14 cellular contexts compared by ENCODE assay signal in the genomic region with DNA sequence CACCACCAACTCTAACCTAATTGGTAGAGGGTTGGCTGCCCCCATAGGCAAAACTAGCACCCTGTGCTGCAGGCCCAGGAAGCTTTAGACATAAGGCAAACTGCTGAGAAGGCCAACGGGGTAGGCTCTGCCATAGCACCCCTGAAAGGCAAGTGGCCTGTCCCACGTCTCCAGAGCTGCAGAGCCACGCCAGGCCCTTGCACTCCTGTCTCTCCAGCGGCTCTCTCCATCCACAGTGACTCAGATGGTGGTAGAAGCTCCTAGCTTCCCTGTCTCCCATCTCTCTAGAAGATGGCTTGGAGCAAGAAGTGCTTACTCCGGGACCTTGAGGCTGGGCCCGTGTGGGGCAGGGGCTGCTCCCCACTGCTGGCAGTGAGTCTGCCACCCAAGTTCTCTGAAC.
DNase-seq lines count a peak whose midpoint lies in the region; ATAC-seq, FAIRE-seq and TF ChIP-seq lines count a peak whose summit lies in the region.
"Had no signal": no experiment of that assay in that cellular context is flagged by ENCODE, and none has a peak within 500 bp of the region (broad histone marks: within the 10 kb centered on the region; RNA-seq: fewer than 3 reads in every experiment).

No MANE protein-coding gene starts in this region.

- H3K27ac ChIP-seq in neuronal stem cell (replicated peaks; ENCODE audit: low read length), result no peak overlapping the region

- H2BK5ac ChIP-seq in neuronal stem cell (ENCODE audit: low read length), result no peak overlapping the region

- H3K36me3 Mint-ChIP-seq in HFFc6 (ENCODE audit: low read depth), result no peaks in the 10 kb centered on the region

- H3K27me3 ChIP-seq in adipocyte (replicated peaks; ENCODE audit: control insufficient read depth, insufficient read depth, low read length) (no peaks in the 10 kb centered on the region), neuronal stem cell (ENCODE audit: control insufficient read depth in 3 of 3, insufficient read depth in 3 of 3, low read depth in 1 of 3, low read length in 3 of 3) (no peaks in the 10 kb centered on the region)
- H3K27me3 ChIP-seq: SJSA1 had no signal

- H4K91ac ChIP-seq in neuronal stem cell (ENCODE audit: low read depth, low read length, poor library complexity), result no peak overlapping the region

- H4K8ac ChIP-seq in neuronal stem cell (ENCODE audit: low read depth, low read length), result no peak overlapping the region

- H3K27ac Mint-ChIP-seq in HFFc6, result peak overlapping the region; percentile 93; the same call in 1 of the 2 replicates

- no peak overlapping the region for H2BK120ac ChIP-seq in neuronal stem cell (ENCODE audit: low read depth, low read length)

- H3K4me1 Mint-ChIP-seq in HFFc6 (ENCODE audit: low read depth), result peaks cover 39% of the 10 kb centered on the region

- H3K79me1 ChIP-seq in neuronal stem cell (ENCODE audit: low read depth, low read length), result no peaks in the 10 kb centered on the region

- H3K9ac ChIP-seq in adipocyte (ENCODE audit: low read length) (peak overlapping the region; percentile 26), neuronal stem cell (ENCODE audit: low read depth, low read length, poor library complexity) (no peak overlapping the region)

- H3K36me3 ChIP-seq in adipocyte (ENCODE audit: control insufficient read depth, insufficient read depth, low read length, severe bottlenecking) (no peaks in the 10 kb centered on the region), neuronal stem cell (replicated peaks in 1 of 2; ENCODE audit: control insufficient read depth in 2 of 2, insufficient read depth in 2 of 2, low read length in 2 of 2) (no peaks in the 10 kb centered on the region)
- H3K36me3 ChIP-seq: SJSA1 had no signal

- no peaks in the 10 kb centered on the region for H3K9me3 Mint-ChIP-seq in HFFc6

- H3K18ac ChIP-seq in neuronal stem cell (ENCODE audit: low read length), result peak overlapping the region; percentile 11

- ATAC-seq in GM21367 (IDR thresholded peaks at IDR 0.05; ENCODE audit: unreplicated experiment) (no peak), HG03378 (IDR thresholded peaks at IDR 0.05; ENCODE audit: unreplicated experiment) (no peak)

- DNase-seq in HFFc6 (no peak), adipocyte (ENCODE audit: low read depth) (no peak), neuronal stem cell (ENCODE audit: low spot score) (no peak), urothelium cell line (ENCODE audit: low spot score) (no peak), NCI-H2227 treated with DMSO at 0.1 percent for 48 hours (lab: John Stamatoyannopoulos, UW) (no peak)
- DNase-seq: GOT3, NCI-H1048, NCI-H1930, NCI-H345, NCI-H524 treated with DMSO at 0.1 percent for 48 hours had no signal

- peak overlapping the region; percentile 56 for H2AK5ac ChIP-seq in neuronal stem cell (ENCODE audit: low read depth, low read length)

- H2BK12ac ChIP-seq in neuronal stem cell (ENCODE audit: low read length), result peak overlapping the region; percentile 52

- peaks cover 14% of the 10 kb centered on the region for H3K27me3 Mint-ChIP-seq in HFFc6 (ENCODE audit: insufficient read depth)

- H3K4ac ChIP-seq in neuronal stem cell (ENCODE audit: low read length), result no peak overlapping the region

- no CpG with 5 or more reads among the region's 6 CpGs for WGBS in neuronal stem cell (ENCODE audit: extremely low coverage in 2 of 2, insufficient read length in 2 of 2, insufficient replicate concordance in 1 of 2), 2 donors

- FAIRE-seq in urothelium cell line (lab: Jason Lieb, UNC), result peak; percentile 50
- FAIRE-seq: G401.6 had no signal

- H3K14ac ChIP-seq in neuronal stem cell (ENCODE audit: low read length), result peak overlapping the region; percentile 4

- H3K4me2 ChIP-seq in neuronal stem cell (ENCODE audit: insufficient read depth, low read length, poor library complexity, severe bottlenecking), result no peak overlapping the region

- no peak overlapping the region for H2AFZ ChIP-seq in neuronal stem cell (ENCODE audit: low read length)

- H3K4me1 ChIP-seq in adipocyte (ENCODE audit: control insufficient read depth, insufficient read depth, low read length) (peaks cover 24% of the 10 kb centered on the region), neuronal stem cell (ENCODE audit: control insufficient read depth in 2 of 2, insufficient read depth in 1 of 2, low read depth in 1 of 2, low read length in 2 of 2) (peaks cover 21 to 35% of the 10 kb centered on the region in 2 donors)

- H3K9me3 ChIP-seq in adipocyte (ENCODE audit: control insufficient read depth, low read length), result no peaks in the 10 kb centered on the region
- no peaks in the 10 kb centered on the region for H3K9me3 ChIP-seq in neuronal stem cell (replicated peaks in 1 of 2; ENCODE audit: control insufficient read depth in 2 of 2, insufficient read depth in 1 of 2, low read depth in 1 of 2, low read length in 2 of 2)
- H3K9me3 ChIP-seq: SJSA1 had no signal

- TF ChIP-seq CTCF in HFFc6 (IDR thresholded peaks at IDR 0.05), result no peak

- H3K4me3 ChIP-seq in adipocyte (ENCODE audit: low read length) (no peak overlapping the region), neuronal stem cell (ENCODE audit: low read length in 2 of 2) (no peak overlapping the region)
- H3K4me3 ChIP-seq: SJSA1 had no signal

- peak overlapping the region; percentile 51 for H2BK15ac ChIP-seq in neuronal stem cell (ENCODE audit: low read length)

- no peak overlapping the region for H3K23ac ChIP-seq in neuronal stem cell (ENCODE audit: low read depth, low read length, poor library complexity)

- no peak overlapping the region for H3K4me3 Mint-ChIP-seq in HFFc6
